In the genomic region with DNA sequence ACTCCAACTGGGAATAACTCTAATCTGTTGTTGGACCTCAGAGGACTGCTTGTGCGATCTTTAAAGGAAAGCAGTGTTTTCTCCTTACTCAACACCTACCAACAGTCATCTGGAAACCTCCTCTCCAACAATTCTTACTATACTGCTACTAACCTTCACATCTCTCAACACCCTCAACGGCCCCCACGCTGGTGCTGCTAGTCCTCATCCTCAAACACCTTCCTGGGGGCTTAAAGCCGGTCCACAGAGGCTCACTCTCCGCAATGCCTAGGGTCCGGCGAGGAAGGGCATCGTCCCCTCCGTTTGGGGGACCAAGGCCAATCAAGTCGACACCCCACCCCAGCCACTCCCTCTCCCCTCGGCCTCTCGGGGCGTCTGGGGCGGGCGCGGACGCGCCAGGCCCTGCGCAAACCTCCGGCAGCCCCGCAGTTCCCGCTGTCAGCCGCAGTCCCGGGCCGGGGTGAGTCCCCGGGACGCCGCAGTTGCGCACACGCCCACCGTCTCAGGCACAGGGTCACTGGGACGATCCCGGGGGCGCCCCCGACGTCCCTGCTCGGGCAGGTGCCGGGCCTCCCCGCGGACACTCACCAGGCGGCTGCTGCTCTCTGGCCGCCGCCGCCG, we compare ENCODE assay signal across 8 cellular contexts. TPM values are rescaled to one million over a fixed set of nuclear protein-coding genes. Genes with fewer than 3 reads are reported as not detected.
A peak's percentile ranks its signal among the peaks of the same experiment; 100 is the strongest.
DNase-seq lines count a peak whose midpoint lies in the region; ATAC-seq and TF ChIP-seq lines count a peak whose summit lies in the region.

No MANE protein-coding gene starts in this region.

- H3K36me3 ChIP-seq in BLaER1 = no peaks in the 10 kb centered on the region
- no peaks in the 10 kb centered on the region for H3K36me3 ChIP-seq in effector memory CD4-positive, alpha-beta T cell (ENCODE audit: control insufficient read depth, insufficient read depth, low read length)
- H3K36me3 ChIP-seq in mucosa of stomach (ENCODE audit: control insufficient read depth, insufficient read depth, low read length) = no peaks in the 10 kb centered on the region
- H3K36me3 ChIP-seq in thymus (ENCODE audit: control insufficient read depth, insufficient read depth) = no peaks in the 10 kb centered on the region

- peak; percentile 30 for ATAC-seq in HG03280 (IDR thresholded peaks at IDR 0.05; ENCODE audit: unreplicated experiment)

- H3K9ac ChIP-seq in BLaER1 = peak overlapping the region; percentile 82
- H3K9ac ChIP-seq in mucosa of stomach (ENCODE audit: low read length) = peak overlapping the region; percentile 69

- H3K27ac ChIP-seq in BLaER1 (peak overlapping the region; percentile 74), VCaP (peak overlapping the region; percentile 83), thymus (ENCODE audit: low read depth) (peak overlapping the region; percentile 79)
- peak overlapping the region; percentile 69 for H3K27ac ChIP-seq in effector memory CD4-positive, alpha-beta T cell (ENCODE audit: insufficient read depth, low read length, poor library complexity, severe bottlenecking)

- H3K9me3 ChIP-seq in BLaER1 = 0 out of 2 replicates have a peak, but pooled peaks cover 10% of the 10 kb centered on the region
- no peaks in the 10 kb centered on the region for H3K9me3 ChIP-seq in effector memory CD4-positive, alpha-beta T cell (ENCODE audit: control insufficient read depth, low read length)
- H3K9me3 ChIP-seq in mucosa of stomach (ENCODE audit: control insufficient read depth, low read length) = no peaks in the 10 kb centered on the region
- no peaks in the 10 kb centered on the region for H3K9me3 ChIP-seq in thymus (ENCODE audit: control insufficient read depth)

- under 1% methylated on average over 38 of the region's 45 CpGs for WGBS in thymus

- peaks cover 23% of the 10 kb centered on the region for H4K20me1 ChIP-seq in BLaER1

- H3K4me3 ChIP-seq in BLaER1 = peak overlapping the region; percentile 84
- H3K4me3 ChIP-seq in effector memory CD4-positive, alpha-beta T cell (ENCODE audit: insufficient read depth, low read depth, low read length, poor library complexity, severe bottlenecking) = peak overlapping the region; percentile 74
- H3K4me3 ChIP-seq in mucosa of stomach (ENCODE audit: low read length) = no peak overlapping the region
- H3K4me3 ChIP-seq in thymus (ENCODE audit: low read length) = peak overlapping the region; percentile 71

- H3K4me2 ChIP-seq in BLaER1 = peak overlapping the region; percentile 76

- H3K27me3 ChIP-seq in BLaER1 (no peaks in the 10 kb centered on the region), mucosa of stomach (ENCODE audit: control insufficient read depth, insufficient read depth, low read length) (no peaks in the 10 kb centered on the region), thymus (ENCODE audit: control insufficient read depth, insufficient read depth) (no peaks in the 10 kb centered on the region)
- H3K27me3 ChIP-seq in effector memory CD4-positive, alpha-beta T cell (replicated peaks; ENCODE audit: control insufficient read depth, insufficient read depth, low read length, poor library complexity, severe bottlenecking) = no peaks in the 10 kb centered on the region

- TF ChIP-seq CTCF in VCaP (conservative IDR thresholded peaks at IDR 0.05) = no peak

- H3K4me1 ChIP-seq in BLaER1 (peaks cover 12% of the 10 kb centered on the region), mucosa of stomach (ENCODE audit: control insufficient read depth, insufficient read depth, low read length) (peaks cover 15% of the 10 kb centered on the region), thymus (ENCODE audit: control insufficient read depth, insufficient read depth, low read length) (no peaks in the 10 kb centered on the region)
- H3K4me1 ChIP-seq in effector memory CD4-positive, alpha-beta T cell (ENCODE audit: control insufficient read depth, insufficient read depth, low read length, poor library complexity, severe bottlenecking) = peaks cover 5% of the 10 kb centered on the region

- peak; percentile 9 for DNase-seq in GM19238 (ENCODE audit: insufficient read length, low spot score)
- DNase-seq in effector memory CD4-positive, alpha-beta T cell = peak in 2 of 3 donors; percentile 0 to 4
- no peak for DNase-seq in HuH-7.5 (ENCODE audit: low spot score)

RNA-seq across cellular contexts. Expression of a gene that starts 0.4 kb away (rescaled TPM):
- polyA plus RNA-seq in thymus = 13.6 TPM
